In the genomic region with DNA sequence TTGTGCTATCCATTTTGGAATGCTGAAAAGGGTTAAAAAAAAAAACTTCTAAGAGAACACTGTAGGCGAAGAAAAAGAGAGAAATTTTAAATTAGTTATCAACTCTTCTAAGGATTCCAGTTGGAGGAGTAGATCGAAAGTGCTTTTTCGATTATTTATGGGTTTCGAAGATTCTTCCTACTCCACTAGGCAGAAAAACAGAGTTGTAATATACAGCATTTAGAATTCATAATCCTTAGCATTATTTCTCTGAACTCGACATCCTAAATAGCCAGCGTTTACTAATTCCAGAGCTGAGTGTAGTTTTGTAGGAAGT, we compare ENCODE assay signal across 8 cellular contexts. TPM values are rescaled to one million over a fixed set of nuclear protein-coding genes. Genes with fewer than 3 reads are reported as not detected.
DNase-seq lines count a peak whose midpoint lies in the region; ATAC-seq, FAIRE-seq and TF ChIP-seq lines count a peak whose summit lies in the region.

No MANE protein-coding gene starts in this region.

- TF ChIP-seq CTCF in WERI-Rb-1 (IDR thresholded peaks at IDR 0.05; ENCODE audit: low read depth, low read length): no peak
- TF ChIP-seq CTCF in fibroblast of mammary gland (conservative IDR thresholded peaks at IDR 0.05; ENCODE audit: control insufficient read depth, insufficient read depth, low read depth, low read length): no peak
- no peak for TF ChIP-seq CTCF in pancreas (IDR thresholded peaks at IDR 0.05)

- peak; percentile 84 for FAIRE-seq in pancreas (lab: Jason Lieb, UNC)

- H3K27ac Mint-ChIP-seq in CD4-positive, alpha-beta memory T cell: no peak overlapping the region

- H3K27me3 Mint-ChIP-seq in CD4-positive, alpha-beta memory T cell: peaks cover 30 to 37% of the 10 kb centered on the region in 2 donors

- intact Hi-C loops in CD4-positive, alpha-beta memory T cell (cut with micrococcal nuclease): no loop called here
- intact Hi-C loops in pancreas (cut with DNase I): no loop called here

- H3K27me3 ChIP-seq in CD4-positive, alpha-beta memory T cell (ENCODE audit: insufficient read depth, low read length): no peaks in the 10 kb centered on the region
- H3K27me3 ChIP-seq in WERI-Rb-1 (ENCODE audit: insufficient read depth, low read depth, severe bottlenecking) (no peaks in the 10 kb centered on the region), pancreas (no peaks in the 10 kb centered on the region)

- no peaks in the 10 kb centered on the region for H3K36me3 Mint-ChIP-seq in CD4-positive, alpha-beta memory T cell

- POLR2A ChIA-PET in CD4-positive, alpha-beta memory T cell (lab: Charles Lee; ENCODE audit: partially characterized antibody): no interaction called here

- no peak for ATAC-seq in pancreas

- DNase-seq in CD4-positive, alpha-beta memory T cell: no peak
- DNase-seq in WERI-Rb-1 (no peak), fibroblast of mammary gland (ENCODE audit: low read depth) (no peak), pancreas (no peak), CD1c-positive myeloid dendritic cell (ENCODE audit: extremely low spot score) (no peak), NCI-H526 treated with DMSO at 0.1 percent for 48 hours (lab: John Stamatoyannopoulos, UW) (no peak)
- no peak for DNase-seq in stimulated activated CD4-positive, alpha-beta T cell treated with anti-CD3 and anti-CD28 coated beads, Interleukin-2, amount 100 ng/mL, for 48 hours
- no peak for DNase-seq in activated CD4-positive, alpha-beta T cell treated with anti-CD3 and anti-CD28 coated beads for 4 hours

- no peak overlapping the region for H3K27ac ChIP-seq in CD4-positive, alpha-beta memory T cell (ENCODE audit: low read depth, low read length)
- peak overlapping the region; percentile 89 for H3K27ac ChIP-seq in WERI-Rb-1
- peak overlapping the region; percentile 74 to 90 (median 85) for H3K27ac ChIP-seq in pancreas

- H3K36me3 ChIP-seq in CD4-positive, alpha-beta memory T cell (ENCODE audit: insufficient read depth, low read length): no peaks in the 10 kb centered on the region
- peaks cover 20% of the 10 kb centered on the region for H3K36me3 ChIP-seq in WERI-Rb-1
- H3K36me3 ChIP-seq in pancreas: no peaks in the 10 kb centered on the region

- no peak overlapping the region for H3K4me3 ChIP-seq in CD4-positive, alpha-beta memory T cell (ENCODE audit: low read length in 2 of 2)
- H3K4me3 ChIP-seq in WERI-Rb-1 (ENCODE audit: low read depth, low read length) (peak overlapping the region; percentile 89), fibroblast of mammary gland (ENCODE audit: control insufficient read depth, low read depth, low read length) (peak overlapping the region; percentile 76), pancreas (peak overlapping the region; percentile 58 to 87 (median 77))

- 1 to 3% methylated on average over 6 of the region's 6 CpGs for WGBS in pancreas, 2 donors

- no peaks in the 10 kb centered on the region for H3K4me1 ChIP-seq in CD4-positive, alpha-beta memory T cell (ENCODE audit: insufficient read depth, low read length)
- H3K4me1 ChIP-seq in pancreas: peaks cover 8 to 17% (median 9%) of the 10 kb centered on the region in 3 donors

- CTCF ChIA-PET in CD4-positive, alpha-beta memory T cell (lab: Charles Lee; ENCODE audit: partially characterized antibody): no interaction called here

- no peaks in the 10 kb centered on the region for H3K9me3 ChIP-seq in CD4-positive, alpha-beta memory T cell (ENCODE audit: control insufficient read depth in 1 of 2, low read length in 2 of 2)
- H3K9me3 ChIP-seq in WERI-Rb-1 (ENCODE audit: severe bottlenecking): no peaks in the 10 kb centered on the region
- H3K9me3 ChIP-seq in pancreas: no peaks in the 10 kb centered on the region

- peaks cover 7 to 23% (median 14%) of the 10 kb centered on the region in 4 donors for H3K4me1 Mint-ChIP-seq in CD4-positive, alpha-beta memory T cell

- peaks cover 0 to 3% (median 0%) of the 10 kb centered on the region in 8 donors for H3K9me3 Mint-ChIP-seq in CD4-positive, alpha-beta memory T cell

- H3K4me3 Mint-ChIP-seq in CD4-positive, alpha-beta memory T cell: peak overlapping the region; percentile 50 to 83 (median 73)

RNA-seq across cellular contexts. Expression of a gene that starts 0.8 kb away (rescaled TPM):
- total RNA-seq in CD4-positive, alpha-beta memory T cell: under 1 TPM; 0.17 to 0.86 TPM
- polyA plus RNA-seq in CD4-positive, alpha-beta memory T cell: under 1 TPM; 0.03 to 0.06 TPM
- total RNA-seq in pancreas: 10 to 100 TPM in 2 of 6 donors, 1 to 10 TPM in 4; 4.6 to 14.3 (median 8.3) TPM
- polyA plus RNA-seq in pancreas: 1 to 10 TPM; 3.4 to 3.6 TPM

Comparison
In these comparisons a context has a peak if more than half of its experiments do, and no peak if none do; other contexts are left out.
1. H3K4me3 ChIP-seq: peak in WERI-Rb-1 (single experiment), fibroblast of mammary gland (single experiment) and pancreas (4 of 4); none in CD4-positive, alpha-beta memory T cell (0 of 2).